Comparison of ENCODE assay signal across 18 cellular contexts in genomic region chr19:2038284-2039081, GRCh38. TPM values are rescaled to one million over a fixed set of nuclear protein-coding genes. Genes with fewer than 3 reads are reported as not detected.
DNase-seq lines count a peak whose midpoint lies in the region; ATAC-seq and TF ChIP-seq lines count a peak whose summit lies in the region.
"Had no signal": no experiment of that assay in that cellular context is flagged by ENCODE, and none has a peak within 500 bp of the region (broad histone marks: within the 10 kb centered on the region; RNA-seq: fewer than 3 reads in every experiment).

No MANE protein-coding gene starts in this region.

- H3K9ac ChIP-seq in mammary epithelial cell (ENCODE audit: insufficient read depth, low read length), result no peak overlapping the region

- H3K27ac ChIP-seq in breast epithelium (peak overlapping the region; percentile 21 to 26), mammary epithelial cell (ENCODE audit: insufficient read depth, low read depth, low read length) (no peak overlapping the region), upper lobe of left lung (peak overlapping the region in 3 of 4 donors; percentile 24 to 31 (median 27))

- no peaks in the 10 kb centered on the region for H3K36me3 ChIP-seq in breast epithelium
- peaks cover 17% of the 10 kb centered on the region for H3K36me3 ChIP-seq in mammary epithelial cell (ENCODE audit: insufficient read depth, low read length)
- peaks cover 10% of the 10 kb centered on the region for H3K36me3 ChIP-seq in mucosa of descending colon (ENCODE audit: low read depth)
- peaks cover 42 to 57% (median 49%) of the 10 kb centered on the region in 4 donors for H3K36me3 ChIP-seq in upper lobe of left lung

- TF ChIP-seq POLR2A in breast epithelium (IDR thresholded peaks at IDR 0.05) (no peak), upper lobe of left lung (IDR thresholded peaks at IDR 0.05) (no peak)

- peaks cover 2% of the 10 kb centered on the region for H3K4me1 Mint-ChIP-seq in chondrocyte (ENCODE audit: low read depth)
- peaks cover 3% of the 10 kb centered on the region for H3K4me1 Mint-ChIP-seq in endothelial cell (ENCODE audit: unreplicated experiment)

- ATAC-seq in mucosa of descending colon (no peak), upper lobe of left lung (ENCODE audit: low FRiP score in 2 of 2) (no peak), left colon (no peak), HG02763 (IDR thresholded peaks at IDR 0.05; ENCODE audit: unreplicated experiment) (no peak)
- ATAC-seq: heart left ventricle, Panc1 had no signal

- H3K9me3 ChIP-seq in breast epithelium (peaks cover 7 to 10% of the 10 kb centered on the region in 2 donors), mammary epithelial cell (replicated peaks; ENCODE audit: insufficient read depth, low read length) (peaks cover 13% of the 10 kb centered on the region), mucosa of descending colon (peaks cover 9% of the 10 kb centered on the region), upper lobe of left lung (peaks cover 0 to 7% (median 4%) of the 10 kb centered on the region in 4 donors)
- H3K9me3 ChIP-seq: testis had no signal

- H3K27me3 Mint-ChIP-seq in chondrocyte (ENCODE audit: low read depth) (no peaks in the 10 kb centered on the region), endothelial cell (ENCODE audit: unreplicated experiment) (peaks cover 5% of the 10 kb centered on the region)
- H3K27me3 Mint-ChIP-seq: activated naive CD8-positive, alpha-beta T cell treated with anti-CD3 and anti-CD28 coated beads, Interleukin-2, amount 10 ng/mL, durations not matched to agents 7 days and 5 days; activated T-cell treated with anti-CD3 and anti-CD28 coated beads, Interleukin-2, amount 50 U/mL, for 24 hours had no signal

- no peak for TF ChIP-seq CTCF in breast epithelium (IDR thresholded peaks at IDR 0.05)
- no peak for TF ChIP-seq CTCF in mammary epithelial cell (conservative IDR thresholded peaks at IDR 0.05 in 1 of 2, IDR thresholded peaks at IDR 0.05 in 1 of 2; ENCODE audit: extremely low read depth in 1 of 2, insufficient read depth in 1 of 2, low read depth in 1 of 2, low read length in 2 of 2)
- no peak for TF ChIP-seq CTCF in chondrocyte (IDR thresholded peaks at IDR 0.05)
- no peak for TF ChIP-seq CTCF in mucosa of descending colon (IDR thresholded peaks at IDR 0.05)
- TF ChIP-seq CTCF in upper lobe of left lung (IDR thresholded peaks at IDR 0.05), result no peak
- no peak for TF ChIP-seq CTCF in endothelial cell (IDR thresholded peaks at IDR 0.05; ENCODE audit: unreplicated experiment)

- intact Hi-C loops in breast epithelium (cut with DNase I; ENCODE audit: low total_unique reads), result no loop called here
- intact Hi-C loops in mammary epithelial cell (cut with micrococcal nuclease), result no loop called here
- intact Hi-C loops in mucosa of descending colon (cut with DNase I, micrococcal nuclease), result no loop called here
- intact Hi-C loops in left colon (cut with DNase I, micrococcal nuclease), result no loop called here

- in situ Hi-C loops in mammary epithelial cell (cut with MboI; ENCODE audit: low sequenced_read_pairs in 2 of 2), result no loop called here

- WGBS in mammary epithelial cell (ENCODE audit: low coverage, missing lambda C conversion rate), result 100% methylated on average over 6 of the region's 44 CpGs
- WGBS in upper lobe of left lung, 2 donors, result 93% methylated on average over 37 to 40 of the region's 44 CpGs

- H3K4me2 ChIP-seq in mammary epithelial cell (ENCODE audit: insufficient read depth, low read depth, low read length), result no peak overlapping the region

- H3K4me3 ChIP-seq in breast epithelium (no peak overlapping the region), mammary epithelial cell (replicated peaks in 1 of 3; ENCODE audit: insufficient read depth in 1 of 3, low read depth in 2 of 3, low read length in 3 of 3) (no peak overlapping the region), mucosa of descending colon (no peak overlapping the region), upper lobe of left lung (no peak overlapping the region)
- H3K4me3 ChIP-seq: heart left ventricle, testis had no signal

- no peak overlapping the region for H2AFZ ChIP-seq in mammary epithelial cell (ENCODE audit: low read depth, low read length)

- H3K4me1 ChIP-seq in breast epithelium (peaks cover 17 to 20% of the 10 kb centered on the region in 2 donors), mammary epithelial cell (ENCODE audit: insufficient read depth, low read length) (peaks cover 22% of the 10 kb centered on the region), mucosa of descending colon (ENCODE audit: low read depth) (peaks cover 31% of the 10 kb centered on the region), upper lobe of left lung (peaks cover 31 to 60% (median 38%) of the 10 kb centered on the region in 4 donors)

- H4K20me1 ChIP-seq in mammary epithelial cell (ENCODE audit: insufficient read depth, low read length), result peaks cover 2% of the 10 kb centered on the region

- H3K9me3 Mint-ChIP-seq in chondrocyte (ENCODE audit: low read depth) (peaks cover 4% of the 10 kb centered on the region), endothelial cell (ENCODE audit: unreplicated experiment) (no peaks in the 10 kb centered on the region)

- BruUV-seq in mammary epithelial cell (replicated peaks; lab: Mats Ljungman, UMichigan), result no TSS peak

- TF ChIP-seq EP300 in upper lobe of left lung (IDR thresholded peaks at IDR 0.05), result no peak

- peaks cover 8% of the 10 kb centered on the region for H3K79me2 ChIP-seq in mammary epithelial cell (ENCODE audit: insufficient read depth, low read length)

- CTCF ChIA-PET in mammary epithelial cell (lab: Charles Lee; ENCODE audit: low non-redundant PET), result no interaction called here

- H3K27ac Mint-ChIP-seq in chondrocyte (ENCODE audit: unreplicated experiment) (no peak overlapping the region), endothelial cell (ENCODE audit: unreplicated experiment) (no peak overlapping the region)
- H3K27ac Mint-ChIP-seq: activated naive CD8-positive, alpha-beta T cell treated with anti-CD3 and anti-CD28 coated beads, Interleukin-2, amount 10 ng/mL, durations not matched to agents 7 days and 5 days; HFFc6 had no signal

- DNase-seq in breast epithelium (ENCODE audit: low spot score in 2 of 2) (no peak), mammary epithelial cell (no peak), chondrocyte (ENCODE audit: low spot score) (peak; percentile 86), mucosa of descending colon (peak in 2 of 3 donors; percentile 39 to 59), upper lobe of left lung (peak; percentile 21 to 80), left colon (no peak), endothelial cell (ENCODE audit: low spot score) (no peak)
- DNase-seq: activated naive CD8-positive, alpha-beta T cell treated with anti-CD3 and anti-CD28 coated beads, Interleukin-2, amount 10 ng/mL, durations not matched to agents 7 days and 5 days; activated T-cell treated with anti-CD3 and anti-CD28 coated beads, Interleukin-2, amount 50 U/mL, for 24 hours; erythroblast; HFFc6; Kasumi-1; NCI-H187 treated with DMSO at 0.1 percent for 48 hours; NCI-H524 treated with DMSO at 0.1 percent for 48 hours; testis had no signal

- dilution Hi-C loops in mammary epithelial cell (cut with HindIII; ENCODE audit: low sequenced_read_pairs), result no loop called here

- H3K4me3 Mint-ChIP-seq in chondrocyte (ENCODE audit: unreplicated experiment) (no peak overlapping the region), endothelial cell (ENCODE audit: unreplicated experiment) (no peak overlapping the region)
- H3K4me3 Mint-ChIP-seq: activated naive CD8-positive, alpha-beta T cell treated with anti-CD3 and anti-CD28 coated beads, Interleukin-2, amount 10 ng/mL, durations not matched to agents 7 days and 5 days; activated T-cell treated with anti-CD3 and anti-CD28 coated beads, Interleukin-2, amount 50 U/mL, for 24 hours; HFFc6 had no signal

- H3K27me3 ChIP-seq in breast epithelium (no peaks in the 10 kb centered on the region), mammary epithelial cell (ENCODE audit: insufficient read depth, low read length) (no peaks in the 10 kb centered on the region), upper lobe of left lung (no peaks in the 10 kb centered on the region)
- H3K27me3 ChIP-seq: heart left ventricle, testis had no signal

- H3K36me3 Mint-ChIP-seq in chondrocyte (ENCODE audit: low read depth), result peaks cover 9% of the 10 kb centered on the region
- H3K36me3 Mint-ChIP-seq in endothelial cell (ENCODE audit: low read depth, unreplicated experiment), result peaks cover 2% of the 10 kb centered on the region

RNA-seq across cellular contexts. Expression of gene MKNK2, which starts 12.6 kb away (rescaled TPM):
- 100 to 1,000 TPM in 1 of 3 donors, 10 to 100 TPM in 2; 94.7 to 170 (median 97.0) TPM for total RNA-seq in breast epithelium
- total RNA-seq in mammary epithelial cell, result 100 to 1,000 TPM in 1 of 2 donors, 10 to 100 TPM in 1; 91.7 to 248 TPM
- 152 TPM for polyA plus RNA-seq in mammary epithelial cell
- 244 TPM for polyA minus RNA-seq in mammary epithelial cell
- 32.8 to 127 TPM (median 125 TPM) in 3 replicates for total RNA-seq in chondrocyte
- total RNA-seq in mucosa of descending colon, result 100 to 1,000 TPM; 252 to 330 (median 304) TPM
- 100 to 1,000 TPM; 200 to 397 (median 264) TPM for total RNA-seq in upper lobe of left lung
- 100 to 1,000 TPM; 242 to 319 TPM for total RNA-seq in left colon
- 228 TPM for total RNA-seq in endothelial cell (ENCODE audit: unreplicated experiment)

RNA-seq across cellular contexts. Expression of gene BTBD2, which starts 23.0 kb away (rescaled TPM):
- total RNA-seq in breast epithelium (10 to 100 TPM; 52.0 to 67.2 (median 54.4) TPM), mammary epithelial cell (10 to 100 TPM; 39.5 to 62.8 TPM), chondrocyte (61.0 to 66.2 TPM (median 65.9 TPM) in 3 replicates), mucosa of descending colon (10 to 100 TPM; 66.0 to 82.3 (median 71.5) TPM), upper lobe of left lung (10 to 100 TPM; 49.0 to 87.3 (median 69.8) TPM), left colon (10 to 100 TPM; 73.1 to 73.7 TPM), endothelial cell (ENCODE audit: unreplicated experiment) (80.5 TPM)
- 25.9 TPM for polyA plus RNA-seq in mammary epithelial cell
- polyA minus RNA-seq in mammary epithelial cell, result 39.2 TPM

RNA-seq across cellular contexts. Expression of gene MOB3A, which starts 57.6 kb away (rescaled TPM):
- 10 to 100 TPM; 18.3 to 45.8 (median 29.2) TPM for total RNA-seq in breast epithelium
- total RNA-seq in mammary epithelial cell, result 10 to 100 TPM; 22.0 to 91.4 TPM
- 84.2 TPM for polyA plus RNA-seq in mammary epithelial cell
- 147 TPM for polyA minus RNA-seq in mammary epithelial cell
- 34.6 to 48.0 TPM (median 45.5 TPM) in 3 replicates for total RNA-seq in chondrocyte
- total RNA-seq in mucosa of descending colon, result 10 to 100 TPM; 39.8 to 76.8 (median 43.7) TPM
- total RNA-seq in upper lobe of left lung, result 100 to 1,000 TPM in 1 of 6 donors, 10 to 100 TPM in 5; 35.4 to 107 (median 60.7) TPM
- total RNA-seq in left colon, result 10 to 100 TPM; 37.9 to 48.4 TPM
- 88.5 TPM for total RNA-seq in endothelial cell (ENCODE audit: unreplicated experiment)

RNA-seq across cellular contexts. Expression of gene IZUMO4, which starts 58.2 kb away (rescaled TPM):
- total RNA-seq in breast epithelium (10 to 100 TPM in 1 of 3 donors, 1 to 10 TPM in 2; 3.6 to 12.8 (median 3.7) TPM), mammary epithelial cell (10 to 100 TPM in 1 of 2 donors, 1 to 10 TPM in 1; 1.2 to 11.2 TPM), chondrocyte (2.4 to 3.9 TPM (median 3.2 TPM) in 3 replicates), mucosa of descending colon (1 to 10 TPM; 2.2 to 5.3 (median 3.4) TPM), upper lobe of left lung (10 to 100 TPM in 2 of 6 donors, 1 to 10 TPM in 3, under 1 TPM in 1; 0.59 to 61.8 (median 6.4) TPM), left colon (1 to 10 TPM; 2.1 to 2.3 TPM), endothelial cell (ENCODE audit: unreplicated experiment) (8.9 TPM)
- 12.6 TPM for polyA plus RNA-seq in mammary epithelial cell
- polyA minus RNA-seq in mammary epithelial cell, result 8.8 TPM

Comparison
In these comparisons a context has a peak if more than half of its experiments do, and no peak if none do; other contexts are left out.
1. DNase-seq: peak in chondrocyte (single experiment), mucosa of descending colon (2 of 3) and upper lobe of left lung (2 of 2); none in breast epithelium (0 of 2), mammary epithelial cell (single experiment), left colon (0 of 2) and endothelial cell (single experiment).